In genomic region chr6:32153835-32154513, GRCh38 we compare ENCODE assay signal across 8 cellular contexts. TPM values are rescaled to one million over a fixed set of nuclear protein-coding genes. Genes with fewer than 3 reads are reported as not detected.
DNase-seq lines count a peak whose midpoint lies in the region; ATAC-seq and TF ChIP-seq lines count a peak whose summit lies in the region.

Gene PPT2 (plus strand): TSS chr6:32154141. CDS start chr6:32154595, 454 bp downstream.

- H3K4me3 ChIP-seq in BLaER1: peak within 1 kb of the TSS; percentile 89
- peak within 1 kb of the TSS; percentile 82 for H3K4me3 ChIP-seq in WERI-Rb-1 (ENCODE audit: low read depth, low read length)
- peak within 1 kb of the TSS; percentile 98 for H3K4me3 ChIP-seq in iPS-18a (ENCODE audit: low read length)
- peak within 1 kb of the TSS; percentile 78 for H3K4me3 ChIP-seq in skeletal muscle cell (ENCODE audit: low read depth, low read length)

- H3K4me3 Mint-ChIP-seq in MCF 10A (ENCODE audit: unreplicated experiment): peak within 1 kb of the TSS; percentile 86

- peak; percentile 93 for DNase-seq in HCEC 1CT
- peak; percentile 90 for DNase-seq in NCI-H2171 (lab: John Stamatoyannopoulos, UW)
- peak; percentile 97 for DNase-seq in WERI-Rb-1
- DNase-seq in MCF 10A (ENCODE audit: unreplicated experiment): peak; percentile 79
- DNase-seq in skeletal muscle cell (ENCODE audit: low read depth): peak; percentile 88

- 0 out of 2 replicates have a peak, but pooled peaks cover 11% of the 10 kb centered on the region for H4K20me1 ChIP-seq in BLaER1

- peaks cover 2% of the 10 kb centered on the region for H3K9me3 ChIP-seq in BLaER1
- peaks cover under 1% of the 10 kb centered on the region for H3K9me3 ChIP-seq in WERI-Rb-1 (ENCODE audit: severe bottlenecking)
- H3K9me3 ChIP-seq in iPS-18a (ENCODE audit: control insufficient read depth, low read depth, low read length): no peaks in the 10 kb centered on the region

- H3K36me3 ChIP-seq in BLaER1 (peaks cover 35% of the 10 kb centered on the region), WERI-Rb-1 (peaks cover 35% of the 10 kb centered on the region), iPS-18a (ENCODE audit: control insufficient read depth, low read depth, low read length) (peaks cover 23% of the 10 kb centered on the region)

- H3K9me3 Mint-ChIP-seq in MCF 10A (ENCODE audit: unreplicated experiment): no peaks in the 10 kb centered on the region

- peaks cover 18% of the 10 kb centered on the region for H3K36me3 Mint-ChIP-seq in MCF 10A (ENCODE audit: insufficient read depth, unreplicated experiment)

- no peaks in the 10 kb centered on the region for H3K27me3 ChIP-seq in BLaER1
- no peaks in the 10 kb centered on the region for H3K27me3 ChIP-seq in WERI-Rb-1 (ENCODE audit: insufficient read depth, low read depth, severe bottlenecking)
- H3K27me3 ChIP-seq in iPS-18a (ENCODE audit: control insufficient read depth, insufficient read depth, low read length): peaks cover 35% of the 10 kb centered on the region

- BruUV-seq in MCF 10A (replicated peaks; lab: Mats Ljungman, UMichigan): TSS peak; percentile 46

- H3K27ac ChIP-seq in BLaER1 (peak within 1 kb of the TSS; percentile 78), WERI-Rb-1 (peak within 1 kb of the TSS; percentile 85), iPS-18a (ENCODE audit: low read length) (peak within 1 kb of the TSS; percentile 96)

- peaks cover 18% of the 10 kb centered on the region for H3K4me1 Mint-ChIP-seq in MCF 10A (ENCODE audit: insufficient read depth, unreplicated experiment)

- H3K27ac Mint-ChIP-seq in MCF 10A (ENCODE audit: low read depth, unreplicated experiment): peak within 1 kb of the TSS; percentile 83

- ATAC-seq in GM21423 (IDR thresholded peaks at IDR 0.05; ENCODE audit: unreplicated experiment): no peak

- peak within 1 kb of the TSS; percentile 81 for H3K9ac ChIP-seq in BLaER1
- H3K9ac ChIP-seq in iPS-18a (ENCODE audit: low read length): peak within 1 kb of the TSS; percentile 95

- intact Hi-C loops in MCF 10A (cut with micrococcal nuclease): loop anchor here (1.0 to 10.0 kb wide), 4 partner anchors 23 to 179 kb away; partner anchors contain the start of gene DXO

- peak within 1 kb of the TSS; percentile 96 for H3K4me2 ChIP-seq in BLaER1

- POLR2A ChIA-PET in MCF 10A (lab: Yijun Ruan, JAX): interaction anchor here (0.5 to 1.1 kb wide), 4 partner anchors 15 to 1273 kb away, joined by 3 to 6 read pairs (median 4); partner anchors contain the start of gene FKBPL

- H3K4me1 ChIP-seq in BLaER1: peaks cover 36% of the 10 kb centered on the region
- peaks cover 23% of the 10 kb centered on the region for H3K4me1 ChIP-seq in iPS-18a (ENCODE audit: control insufficient read depth, low read depth, low read length)

- no peaks in the 10 kb centered on the region for H3K27me3 Mint-ChIP-seq in MCF 10A (ENCODE audit: insufficient read depth, unreplicated experiment)

- TF ChIP-seq CTCF in WERI-Rb-1 (IDR thresholded peaks at IDR 0.05; ENCODE audit: low read depth, low read length) (no peak; the same call in 1 of the 2 replicates), MCF 10A (IDR thresholded peaks at IDR 0.05; ENCODE audit: unreplicated experiment) (no peak)

- CTCF ChIA-PET in MCF 10A (lab: Yijun Ruan, JAX): interaction anchor here (0.6 to 1.1 kb wide), 9 partner anchors 8 to 1495 kb away, joined by 3 to 6 read pairs (median 4); partner anchors contain the start of gene EGFL8

RNA-seq across cellular contexts. Expression of gene PPT2, which starts in this region (rescaled TPM):
- total RNA-seq in MCF 10A (2022): 3.7 and 5.4 TPM in 2 replicates
